Comparison of ENCODE assay signal across 8 cellular contexts in genomic region chr1:9299571-9300541, GRCh38. TPM values are rescaled to one million over a fixed set of nuclear protein-coding genes. Genes with fewer than 3 reads are reported as not detected.
A peak's percentile ranks its signal among the peaks of the same experiment; 100 is the strongest.
DNase-seq lines count a peak whose midpoint lies in the region; ATAC-seq and TF ChIP-seq lines count a peak whose summit lies in the region.
"Not testable (repeated sequence)": the region's sequence is repeated elsewhere in the genome, so short reads cannot be mapped to it uniquely, and the experiment has no call there.

No MANE protein-coding gene starts in this region.

- DNase-seq in A172 (ENCODE audit: low spot score) (peak; percentile 59), ELF-1 (ENCODE audit: low read depth, low spot score) (peak; percentile 70), SW480 (ENCODE audit: low spot score) (peak; percentile 95), fibroblast of peridontal ligament (ENCODE audit: extremely low read depth) (peak; percentile 66), lung (ENCODE audit: low spot score) (peak; percentile 70)
- not testable (repeated sequence) for DNase-seq in chondrocyte (ENCODE audit: low spot score); sigmoid colon

- H3K4me3 Mint-ChIP-seq in chondrocyte (ENCODE audit: unreplicated experiment) = not testable (repeated sequence)

- intact Hi-C loops in sigmoid colon (cut with DNase I) = not testable (repeated sequence)

- ATAC-seq in lung (ENCODE audit: insufficient read depth, low FRiP score) = peak; percentile 5

- H3K27me3 Mint-ChIP-seq in chondrocyte (ENCODE audit: low read depth) = not testable (repeated sequence)

- H3K4me1 Mint-ChIP-seq in chondrocyte (ENCODE audit: low read depth) = peaks cover 100% of the 10 kb centered on the region

- not testable (repeated sequence) for H3K9me2 ChIP-seq in Loucy (replicated peaks; ENCODE audit: low read depth, low read length)

- not testable (repeated sequence) for H3F3A ChIP-seq in Loucy (ENCODE audit: low read depth)

- H2AFZ ChIP-seq in Loucy (ENCODE audit: low read length) = not testable (repeated sequence)

- H3K4me1 ChIP-seq in Loucy (ENCODE audit: insufficient read depth, low read length, poor library complexity, severe bottlenecking) (peaks cover 67% of the 10 kb centered on the region), lung (ENCODE audit: control insufficient read depth in 2 of 2, insufficient read depth in 2 of 2, low read length in 2 of 2) (peaks cover 9 to 54% of the 10 kb centered on the region in 2 donors), sigmoid colon (peaks cover 0 to 95% (median 75%) of the 10 kb centered on the region in 4 donors)

- H3K4me3 ChIP-seq in Loucy (ENCODE audit: low read length, poor library complexity, severe bottlenecking); lung; sigmoid colon: not testable (repeated sequence)

- H3K36me3 Mint-ChIP-seq in chondrocyte (ENCODE audit: low read depth) = peaks cover 45% of the 10 kb centered on the region

- H3K79me2 ChIP-seq in Loucy (ENCODE audit: insufficient read depth, low read length) = peaks cover 98% of the 10 kb centered on the region

- peak overlapping the region; percentile 79 for H3K27ac Mint-ChIP-seq in chondrocyte (ENCODE audit: unreplicated experiment)

- TF ChIP-seq CTCF in Loucy (conservative IDR thresholded peaks at IDR 0.05; ENCODE audit: low read length); chondrocyte (IDR thresholded peaks at IDR 0.05); lung (IDR thresholded peaks at IDR 0.05; ENCODE audit: control extremely low read depth, extremely low read depth); sigmoid colon (IDR thresholded peaks at IDR 0.05): not testable (repeated sequence)

- peaks cover 84% of the 10 kb centered on the region for H4K20me1 ChIP-seq in Loucy (ENCODE audit: insufficient read depth, low read length, poor library complexity, severe bottlenecking)

- TF ChIP-seq POLR2A in sigmoid colon (IDR thresholded peaks at IDR 0.05) = not testable (repeated sequence)

- WGBS in lung, 2 donors = 78 to 82% methylated on average over 14 to 15 of the region's 16 CpGs
- 68 to 75% methylated on average over 15 to 16 of the region's 16 CpGs for WGBS in sigmoid colon, 2 donors

- peak overlapping the region in 1 of 2 donors; percentile 92 for H3K27ac ChIP-seq in lung (ENCODE audit: low read depth in 1 of 2, low read length in 1 of 2)
- H3K27ac ChIP-seq in sigmoid colon = peak overlapping the region; percentile 6 to 84 (median 48)

- not testable (repeated sequence) for H3K9me3 ChIP-seq in Loucy (ENCODE audit: insufficient read depth, low read depth, low read length); lung (ENCODE audit: control insufficient read depth in 2 of 2, insufficient read depth in 1 of 2, low read length in 1 of 2); sigmoid colon

- not testable (repeated sequence) for H3K9me3 Mint-ChIP-seq in chondrocyte (ENCODE audit: low read depth)

- not testable (repeated sequence) for H3K9ac ChIP-seq in Loucy (ENCODE audit: low read depth, low read length, poor library complexity, severe bottlenecking)

- TF ChIP-seq EP300 in sigmoid colon (IDR thresholded peaks at IDR 0.05) = not testable (repeated sequence)

- not testable (repeated sequence) for H3K36me3 ChIP-seq in Loucy (ENCODE audit: insufficient read depth, low read length); lung (ENCODE audit: control insufficient read depth in 2 of 2, insufficient read depth in 2 of 2, low read length in 2 of 2); sigmoid colon

- not testable (repeated sequence) for H3K27me3 ChIP-seq in Loucy (ENCODE audit: insufficient read depth, low read length, poor library complexity, severe bottlenecking); lung (ENCODE audit: control insufficient read depth, insufficient read depth); sigmoid colon

- H3K4me2 ChIP-seq in Loucy (ENCODE audit: low read depth, low read length, poor library complexity, severe bottlenecking) = peak overlapping the region; percentile 48

RNA-seq across cellular contexts. Expression of gene SPSB1, which starts 7.2 kb away (rescaled TPM):
- total RNA-seq in A172 (2014; rRNA removed; shearing (Covaris generic)) = 8.7 and 15.0 TPM in 2 replicates
- total RNA-seq in chondrocyte = 164 to 184 TPM (median 173 TPM) in 3 replicates
- total RNA-seq in lung = 10 to 100 TPM in 1 of 2 donors, 1 to 10 TPM in 1; 9.5 to 23.8 TPM
- polyA plus RNA-seq in lung = 10 to 100 TPM; 19.5 to 25.9 TPM
- 10 to 100 TPM; 17.4 to 34.3 (median 24.1) TPM for total RNA-seq in sigmoid colon
- polyA plus RNA-seq in sigmoid colon = 10 to 100 TPM; 25.7 to 31.2 (median 26.4) TPM
